In the genomic region with DNA sequence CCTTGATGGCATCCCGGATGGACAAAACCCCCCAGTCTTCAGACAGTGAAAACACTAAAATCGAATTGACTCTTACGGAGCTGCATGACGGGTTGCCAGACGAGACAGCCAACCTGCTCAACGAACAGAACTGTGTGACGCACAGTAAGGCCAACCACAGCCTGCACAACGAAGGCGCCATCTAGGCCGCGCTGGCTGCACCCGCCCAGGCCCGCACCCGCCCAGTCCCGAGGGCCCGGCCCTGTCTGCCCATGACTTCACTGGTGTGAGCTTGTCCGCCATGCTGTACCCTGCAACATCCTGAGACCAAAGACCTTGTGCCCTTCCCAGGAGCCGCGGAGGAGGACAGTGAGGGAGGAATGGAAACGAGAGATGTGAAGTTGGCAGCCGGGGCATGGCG, we compare ENCODE assay signal across 35 cellular contexts.
"Had no signal": no experiment of that assay in that cellular context is flagged by ENCODE, and none has a peak within 500 bp of the region (broad histone marks: within the 10 kb centered on the region; RNA-seq: fewer than 3 reads in every experiment).

No MANE protein-coding gene starts in this region.

- H3K4me1 Mint-ChIP-seq: activated B cell treated with CpG ODN at 0.5 μM for 24 hours; activated CD4-positive, alpha-beta T cell treated with anti-CD3 and anti-CD28 coated beads for 36 hours; activated CD4-positive, alpha-beta T cell treated with anti-CD3 and anti-CD28 coated beads, Interleukin-2, amount 10 ng/mL, durations not matched to agents 7 days and 5 days; activated naive CD4-positive, alpha-beta T cell treated with anti-CD3 and anti-CD28 coated beads, Interleukin-2, amount 10 ng/mL, durations not matched to agents 7 days and 5 days; activated naive CD4-positive, alpha-beta T cell treated with anti-CD3 and anti-CD28 coated beads, Interleukin-2, amount 50 U/mL, for 24 hours; activated naive CD8-positive, alpha-beta T cell treated with anti-CD3 and anti-CD28 coated beads, Interleukin-2, amount 50 U/mL, for 24 hours had no signal

- H3K4me1 ChIP-seq: breast epithelium had no signal

- H3K27me3 Mint-ChIP-seq: activated B cell treated with CpG ODN at 0.5 μM for 24 hours; activated CD4-positive, alpha-beta memory T cell treated with anti-CD3 and anti-CD28 coated beads, Interleukin-2, amount 10 ng/mL, durations not matched to agents 7 days and 5 days; activated CD4-positive, alpha-beta T cell treated with anti-CD3 and anti-CD28 coated beads for 36 hours; activated CD4-positive, alpha-beta T cell treated with anti-CD3 and anti-CD28 coated beads, Interleukin-2, amount 10 ng/mL, durations not matched to agents 7 days and 5 days; activated CD8-positive, alpha-beta memory T cell treated with anti-CD3 and anti-CD28 coated beads, Interleukin-2, amount 10 ng/mL, durations not matched to agents 7 days and 5 days; activated naive CD4-positive, alpha-beta T cell treated with anti-CD3 and anti-CD28 coated beads, Interleukin-2, amount 10 ng/mL, durations not matched to agents 7 days and 5 days; activated naive CD4-positive, alpha-beta T cell treated with anti-CD3 and anti-CD28 coated beads, Interleukin-2, amount 50 U/mL, for 24 hours; activated naive CD8-positive, alpha-beta T cell; activated naive CD8-positive, alpha-beta T cell treated with anti-CD3 and anti-CD28 coated beads, Interleukin-2, amount 10 ng/mL, durations not matched to agents 7 days and 5 days; activated naive CD8-positive, alpha-beta T cell treated with anti-CD3 and anti-CD28 coated beads, Interleukin-2, amount 50 U/mL, for 24 hours; activated T-cell treated with anti-CD3 and anti-CD28 coated beads, Interleukin-2, amount 50 U/mL, for 24 hours had no signal

- H3K9me3 ChIP-seq: body of pancreas, breast epithelium had no signal

- H3K36me3 Mint-ChIP-seq: activated CD8-positive, alpha-beta memory T cell treated with anti-CD3 and anti-CD28 coated beads, Interleukin-2, amount 10 ng/mL, durations not matched to agents 7 days and 5 days; activated naive CD4-positive, alpha-beta T cell treated with anti-CD3 and anti-CD28 coated beads, Interleukin-2, amount 10 ng/mL, durations not matched to agents 7 days and 5 days had no signal

- H3K27ac Mint-ChIP-seq: activated B cell treated with CpG ODN at 0.5 μM for 24 hours; activated CD4-positive, alpha-beta memory T cell treated with anti-CD3 and anti-CD28 coated beads, Interleukin-2, amount 10 ng/mL, durations not matched to agents 7 days and 5 days; activated CD4-positive, alpha-beta T cell treated with anti-CD3 and anti-CD28 coated beads for 36 hours; activated CD8-positive, alpha-beta memory T cell treated with anti-CD3 and anti-CD28 coated beads, Interleukin-2, amount 10 ng/mL, durations not matched to agents 7 days and 5 days; activated CD8-positive, alpha-beta T cell treated with anti-CD3 and anti-CD28 coated beads, Interleukin-2, amount 10 ng/mL, durations not matched to agents 7 days and 5 days; activated naive CD4-positive, alpha-beta T cell treated with anti-CD3 and anti-CD28 coated beads, Interleukin-2, amount 10 ng/mL, durations not matched to agents 7 days and 5 days; activated naive CD4-positive, alpha-beta T cell treated with anti-CD3 and anti-CD28 coated beads, Interleukin-2, amount 50 U/mL, for 24 hours; activated naive CD8-positive, alpha-beta T cell; activated naive CD8-positive, alpha-beta T cell treated with anti-CD3 and anti-CD28 coated beads, Interleukin-2, amount 10 ng/mL, durations not matched to agents 7 days and 5 days; activated naive CD8-positive, alpha-beta T cell treated with anti-CD3 and anti-CD28 coated beads, Interleukin-2, amount 50 U/mL, for 24 hours; activated T-cell treated with anti-CD3 and anti-CD28 coated beads, Interleukin-2, amount 50 U/mL, for 24 hours; activated T-helper 2 cell treated with anti-CD3 and anti-CD28 coated beads, Interferon-gamma antibody, Interleukin-2, Interleukin-4, amounts not matched to agents 10 μg/mL and 5 μg/mL and 100 μg/mL, durations not matched to agents 14 hours and 24 hours and 36 hours; T-helper 1 cell treated with Interleukin-12 subunit alpha and Interleukin-12 subunit beta and Interleukin-4 antibody, amounts not matched to agents 30 μg/mL and 1 μg/mL, for 36 hours; T-helper 2 cell treated with Interferon-gamma antibody and Interleukin-4, amounts not matched to agents 5 μg/mL and 100 μg/mL, for 36 hours had no signal

- H3K4me3 Mint-ChIP-seq: activated B cell treated with CpG ODN at 0.5 μM for 24 hours; activated CD4-positive, alpha-beta memory T cell treated with anti-CD3 and anti-CD28 coated beads, Interleukin-2, amount 10 ng/mL, durations not matched to agents 7 days and 5 days; activated CD4-positive, alpha-beta T cell treated with anti-CD3 and anti-CD28 coated beads for 36 hours; activated CD4-positive, alpha-beta T cell treated with anti-CD3 and anti-CD28 coated beads, Interleukin-2, amount 10 ng/mL, durations not matched to agents 7 days and 5 days; activated CD8-positive, alpha-beta memory T cell treated with anti-CD3 and anti-CD28 coated beads, Interleukin-2, amount 10 ng/mL, durations not matched to agents 7 days and 5 days; activated CD8-positive, alpha-beta T cell treated with anti-CD3 and anti-CD28 coated beads, Interleukin-2, amount 10 ng/mL, durations not matched to agents 7 days and 5 days; activated naive CD4-positive, alpha-beta T cell treated with anti-CD3 and anti-CD28 coated beads, Interleukin-2, amount 10 ng/mL, durations not matched to agents 7 days and 5 days; activated naive CD4-positive, alpha-beta T cell treated with anti-CD3 and anti-CD28 coated beads, Interleukin-2, amount 50 U/mL, for 24 hours; activated naive CD8-positive, alpha-beta T cell; activated naive CD8-positive, alpha-beta T cell treated with anti-CD3 and anti-CD28 coated beads, Interleukin-2, amount 10 ng/mL, durations not matched to agents 7 days and 5 days; activated naive CD8-positive, alpha-beta T cell treated with anti-CD3 and anti-CD28 coated beads, Interleukin-2, amount 50 U/mL, for 24 hours; activated T-cell treated with anti-CD3 and anti-CD28 coated beads, Interleukin-2, amount 50 U/mL, for 24 hours; T-helper 1 cell treated with Interleukin-12 subunit alpha and Interleukin-12 subunit beta and Interleukin-4 antibody, amounts not matched to agents 30 μg/mL and 1 μg/mL, for 36 hours; T-helper 2 cell treated with Interferon-gamma antibody and Interleukin-4, amounts not matched to agents 5 μg/mL and 100 μg/mL, for 36 hours had no signal

- H3K9me3 Mint-ChIP-seq: activated B cell treated with CpG ODN at 0.5 μM for 24 hours; activated CD4-positive, alpha-beta memory T cell treated with anti-CD3 and anti-CD28 coated beads, Interleukin-2, amount 10 ng/mL, durations not matched to agents 7 days and 5 days; activated CD4-positive, alpha-beta T cell treated with anti-CD3 and anti-CD28 coated beads, Interleukin-2, amount 10 ng/mL, durations not matched to agents 7 days and 5 days; activated naive CD4-positive, alpha-beta T cell treated with anti-CD3 and anti-CD28 coated beads, Interleukin-2, amount 10 ng/mL, durations not matched to agents 7 days and 5 days; activated naive CD4-positive, alpha-beta T cell treated with anti-CD3 and anti-CD28 coated beads, Interleukin-2, amount 50 U/mL, for 24 hours; activated naive CD8-positive, alpha-beta T cell treated with anti-CD3 and anti-CD28 coated beads, Interleukin-2, amount 10 ng/mL, durations not matched to agents 7 days and 5 days; activated naive CD8-positive, alpha-beta T cell treated with anti-CD3 and anti-CD28 coated beads, Interleukin-2, amount 50 U/mL, for 24 hours; activated T-cell treated with anti-CD3 and anti-CD28 coated beads, Interleukin-2, amount 50 U/mL, for 24 hours; activated T-helper 2 cell treated with anti-CD3 and anti-CD28 coated beads, Interferon-gamma antibody, Interleukin-2, Interleukin-4, amounts not matched to agents 10 μg/mL and 5 μg/mL and 100 μg/mL, durations not matched to agents 14 hours and 24 hours and 36 hours; T-helper 1 cell treated with Interleukin-12 subunit alpha and Interleukin-12 subunit beta and Interleukin-4 antibody, amounts not matched to agents 30 μg/mL and 1 μg/mL, for 36 hours; T-helper 2 cell treated with Interferon-gamma antibody and Interleukin-4, amounts not matched to agents 5 μg/mL and 100 μg/mL, for 36 hours had no signal

- H3K4me3 ChIP-seq: body of pancreas, breast epithelium had no signal

- DNase-seq: activated B cell treated with CpG ODN at 0.5 μM for 24 hours; activated CD4-positive, alpha-beta memory T cell treated with anti-CD3 and anti-CD28 coated beads, Interleukin-2, amount 10 ng/mL, durations not matched to agents 7 days and 5 days; activated CD4-positive, alpha-beta T cell treated with anti-CD3 and anti-CD28 coated beads for 1 hour; activated CD4-positive, alpha-beta T cell treated with anti-CD3 and anti-CD28 coated beads for 36 hours; activated CD4-positive, alpha-beta T cell treated with anti-CD3 and anti-CD28 coated beads for 48 hours; activated CD4-positive, alpha-beta T cell treated with anti-CD3 and anti-CD28 coated beads, Interleukin-2, amount 10 ng/mL, durations not matched to agents 7 days and 5 days; activated CD4-positive, alpha-beta T cell treated with anti-CD3 and anti-CD28 coated beads, Interleukin-2, amount 50 U/mL, for 48 hours; activated CD8-positive, alpha-beta memory T cell treated with anti-CD3 and anti-CD28 coated beads for 24 hours; activated CD8-positive, alpha-beta memory T cell treated with anti-CD3 and anti-CD28 coated beads, Interleukin-2, amount 10 ng/mL, durations not matched to agents 7 days and 5 days; activated CD8-positive, alpha-beta memory T cell treated with anti-CD3 and anti-CD28 coated beads, Interleukin-2, amount 50 U/mL, for 48 hours; activated CD8-positive, alpha-beta T cell treated with anti-CD3 and anti-CD28 coated beads, Interleukin-2, amount 10 ng/mL, durations not matched to agents 7 days and 5 days; activated effector memory CD4-positive, alpha-beta T cell treated with Interleukin-2 at 50 U/mL for 16 hours; activated gamma-delta T cell; activated naive CD4-positive, alpha-beta T cell treated with anti-CD3 and anti-CD28 coated beads, Interleukin-2, amount 10 ng/mL, durations not matched to agents 7 days and 5 days; activated naive CD4-positive, alpha-beta T cell treated with Interleukin-2 at 50 U/mL for 16 hours; activated naive CD8-positive, alpha-beta T cell treated with anti-CD3 and anti-CD28 coated beads, Interleukin-2, amount 10 ng/mL, durations not matched to agents 7 days and 5 days; activated naive CD8-positive, alpha-beta T cell treated with anti-CD3 and anti-CD28 coated beads, Interleukin-2, amount 50 U/mL, for 24 hours; activated T-cell treated with anti-CD3 and anti-CD28 coated beads, Interleukin-2, amount 50 U/mL, for 24 hours; activated T-cell treated with anti-CD3 and anti-CD28 coated beads, Interleukin-2, amount 50 U/mL, for 48 hours; amygdala; anterior cingulate cortex; brain microvascular endothelial cell; central memory CD4-positive, alpha-beta T cell; SW 1271; T-helper 1 cell; T-helper 2 cell; T-helper 9 cell had no signal

- H3K27ac ChIP-seq: brain microvascular endothelial cell, breast epithelium, VCaP had no signal

- H3K27me3 ChIP-seq: body of pancreas, brain microvascular endothelial cell, breast epithelium had no signal

- ATAC-seq: activated CD4-positive, alpha-beta T cell treated with anti-CD3 and anti-CD28 coated beads for 36 hours; activated CD8-positive, alpha-beta memory T cell treated with anti-CD3 and anti-CD28 coated beads, Interleukin-2, amount 10 ng/mL, durations not matched to agents 7 days and 5 days; activated CD8-positive, alpha-beta T cell treated with anti-CD3 and anti-CD28 coated beads, Interleukin-2, amount 10 ng/mL, durations not matched to agents 7 days and 5 days; activated naive CD8-positive, alpha-beta T cell treated with anti-CD3 and anti-CD28 coated beads, Interleukin-2, amount 50 U/mL, for 24 hours had no signal

- H3K36me3 ChIP-seq: brain microvascular endothelial cell, breast epithelium had no signal
